In the genomic region with DNA sequence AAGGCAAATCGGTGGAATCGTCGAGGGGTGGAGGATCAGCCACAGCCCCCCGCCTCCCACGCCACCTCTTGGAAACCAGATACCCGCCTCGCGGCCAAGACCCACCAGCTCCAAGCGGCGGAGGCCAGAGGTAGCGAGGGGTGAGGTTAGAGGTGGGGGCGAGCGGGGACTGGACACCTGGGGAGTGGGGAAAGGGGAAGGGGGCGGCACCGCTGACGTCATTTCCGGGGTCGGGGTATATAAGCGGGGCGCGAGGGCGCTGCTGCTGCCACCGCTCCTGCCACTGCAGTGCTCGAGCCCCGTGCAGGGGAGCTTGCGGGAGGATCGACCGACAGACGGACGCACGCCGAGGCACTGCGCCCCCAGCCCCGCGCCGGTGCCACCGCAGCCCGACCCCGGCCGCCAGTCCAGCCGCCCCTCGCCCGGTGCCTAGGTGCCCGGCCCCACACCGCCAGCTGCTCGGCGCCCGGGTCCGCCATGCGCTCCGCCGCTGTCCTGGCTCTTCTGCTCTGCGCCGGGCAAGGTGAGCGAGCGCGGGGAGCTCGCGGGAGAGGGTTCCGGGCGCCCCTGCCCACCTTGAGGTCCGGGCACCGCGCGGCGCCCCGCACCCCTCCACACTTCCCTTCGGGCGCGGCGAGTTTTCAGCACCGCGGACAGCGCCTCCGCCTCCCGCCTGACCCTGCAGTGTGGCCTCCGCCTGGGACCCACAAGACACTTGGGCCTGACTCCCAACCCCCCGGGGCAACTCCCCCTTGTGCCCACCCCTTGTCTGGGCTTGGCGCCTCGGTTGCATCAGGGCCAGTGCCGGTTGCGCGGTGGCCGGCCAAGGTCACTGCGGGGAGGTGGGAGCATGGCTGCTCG, we compare ENCODE assay signal across 8 cellular contexts. TPM values are rescaled to one million over a fixed set of nuclear protein-coding genes. Genes with fewer than 3 reads are reported as not detected.
DNase-seq lines count a peak whose midpoint lies in the region; ATAC-seq and TF ChIP-seq lines count a peak whose summit lies in the region.

A gene with protein sequence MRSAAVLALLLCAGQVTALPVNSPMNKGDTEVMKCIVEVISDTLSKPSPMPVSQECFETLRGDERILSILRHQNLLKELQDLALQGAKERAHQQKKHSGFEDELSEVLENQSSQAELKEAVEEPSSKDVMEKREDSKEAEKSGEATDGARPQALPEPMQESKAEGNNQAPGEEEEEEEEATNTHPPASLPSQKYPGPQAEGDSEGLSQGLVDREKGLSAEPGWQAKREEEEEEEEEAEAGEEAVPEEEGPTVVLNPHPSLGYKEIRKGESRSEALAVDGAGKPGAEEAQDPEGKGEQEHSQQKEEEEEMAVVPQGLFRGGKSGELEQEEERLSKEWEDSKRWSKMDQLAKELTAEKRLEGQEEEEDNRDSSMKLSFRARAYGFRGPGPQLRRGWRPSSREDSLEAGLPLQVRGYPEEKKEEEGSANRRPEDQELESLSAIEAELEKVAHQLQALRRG (plus strand): TSS at position 268 of the 861 bp plus-strand sequence. CDS start 210 bp downstream, at position 478.

- no peak within 1 kb of the TSS for H3K27ac ChIP-seq in CD8-positive, alpha-beta T cell (ENCODE audit: low read depth, low read length)
- peak within 1 kb of the TSS in 1 of 5 donors; percentile 49 for H3K27ac ChIP-seq in adrenal gland

- H3K4me3 ChIP-seq in CD8-positive, alpha-beta T cell (ENCODE audit: low read depth, low read length) = no peak within 1 kb of the TSS
- peak within 1 kb of the TSS in 1 of 4 donors; percentile 29 for H3K4me3 ChIP-seq in adrenal gland
- peak within 1 kb of the TSS; percentile 64 for H3K4me3 ChIP-seq in iPS-15b (ENCODE audit: low read depth, low read length)

- no peak for TF ChIP-seq CTCF in CD8-positive, alpha-beta T cell (IDR thresholded peaks at IDR 0.05)
- TF ChIP-seq CTCF in adrenal gland (IDR thresholded peaks at IDR 0.05) (no peak), omental fat pad (IDR thresholded peaks at IDR 0.05) (no peak)

- no peaks in the 10 kb centered on the region for H3K9me3 ChIP-seq in CD8-positive, alpha-beta T cell (ENCODE audit: low read length)
- H3K9me3 ChIP-seq in adrenal gland (replicated peaks in 1 of 3) (no peaks in the 10 kb centered on the region), iPS-15b (ENCODE audit: control insufficient read depth, insufficient read depth, low read length) (no peaks in the 10 kb centered on the region)

- no peak within 1 kb of the TSS for H3K9ac ChIP-seq in iPS-15b (ENCODE audit: low read depth, low read length)

- H3K4me1 Mint-ChIP-seq in CD8-positive, alpha-beta T cell (ENCODE audit: low read depth) = peaks cover 4% of the 10 kb centered on the region

- H3K9me3 Mint-ChIP-seq in CD8-positive, alpha-beta T cell = no peaks in the 10 kb centered on the region

- no peak within 1 kb of the TSS for H3K27ac Mint-ChIP-seq in CD8-positive, alpha-beta T cell

- intact Hi-C loops in CD8-positive, alpha-beta T cell (cut with DNase I, micrococcal nuclease) = no loop called here
- intact Hi-C loops in adrenal gland (cut with DNase I) = no loop called here

- CTCF ChIA-PET in CD8-positive, alpha-beta T cell (lab: Charles Lee) = no interaction called here

- peak; percentile 57 for ATAC-seq in CD8-positive, alpha-beta T cell
- ATAC-seq in GM19455 (IDR thresholded peaks at IDR 0.05; ENCODE audit: unreplicated experiment) (no peak), omental fat pad (ENCODE audit: low FRiP score) (no peak)

- DNase-seq in CD8-positive, alpha-beta T cell = peak in 6 of 7 experiments; percentile 30 to 60 (median 48)
- peak; percentile 86 for DNase-seq in HuH-7 (ENCODE audit: low spot score)
- peak; percentile 59 for DNase-seq in SHP77 treated with DMSO at 0.1 percent for 48 hours (lab: John Stamatoyannopoulos, UW)
- DNase-seq in adrenal gland = peak; percentile 54 to 83 (median 67)
- DNase-seq in stimulated activated CD4-positive, alpha-beta T cell treated with anti-CD3 and anti-CD28 coated beads, Interleukin-2, amount 100 ng/mL, for 48 hours = peak; percentile 31 to 49
- no peak for DNase-seq in omental fat pad (ENCODE audit: low spot score)

- WGBS in adrenal gland, 4 donors = 4 to 9% (median 6%) methylated on average over 32 to 86 of the region's 86 CpGs

- peaks cover 11% of the 10 kb centered on the region for H3K27me3 ChIP-seq in CD8-positive, alpha-beta T cell (ENCODE audit: insufficient read depth, low read length)
- H3K27me3 ChIP-seq in adrenal gland = peaks cover 7% of the 10 kb centered on the region
- H3K27me3 ChIP-seq in iPS-15b (ENCODE audit: control insufficient read depth, insufficient read depth, low read length) = peaks cover 38% of the 10 kb centered on the region

- H3K4me1 ChIP-seq in CD8-positive, alpha-beta T cell (ENCODE audit: insufficient read depth, low read length) = no peaks in the 10 kb centered on the region
- H3K4me1 ChIP-seq in adrenal gland (replicated peaks in 1 of 2) (peaks cover 0 to 3% of the 10 kb centered on the region in 2 donors), iPS-15b (ENCODE audit: control insufficient read depth, insufficient read depth, low read length) (peaks cover 4% of the 10 kb centered on the region)

- TF ChIP-seq POLR2A in adrenal gland (IDR thresholded peaks at IDR 0.05) = peak in 1 of 2 donors; percentile 77

- H3K36me3 Mint-ChIP-seq in CD8-positive, alpha-beta T cell = no peaks in the 10 kb centered on the region

- no peak within 1 kb of the TSS for H3K4me3 Mint-ChIP-seq in CD8-positive, alpha-beta T cell

- no peaks in the 10 kb centered on the region for H3K36me3 ChIP-seq in CD8-positive, alpha-beta T cell (ENCODE audit: insufficient read depth, low read length)
- H3K36me3 ChIP-seq in adrenal gland (replicated peaks in 1 of 2) = no peaks in the 10 kb centered on the region
- H3K36me3 ChIP-seq in iPS-15b (ENCODE audit: control insufficient read depth, insufficient read depth, low read length) = no peaks in the 10 kb centered on the region

- peaks cover 30% of the 10 kb centered on the region for H3K27me3 Mint-ChIP-seq in CD8-positive, alpha-beta T cell (ENCODE audit: low read depth)

- POLR2A ChIA-PET in CD8-positive, alpha-beta T cell (lab: Charles Lee) = no interaction called here

RNA-seq across cellular contexts. Expression of the gene that starts here (rescaled TPM):
- total RNA-seq in CD8-positive, alpha-beta T cell = not detected
- total RNA-seq in adrenal gland = 1,000 to 10,000 TPM in 1 of 8 donors, 100 to 1,000 TPM in 3, 10 to 100 TPM in 2, under 1 TPM in 1, not detected in 1; 0.54 to 1,182 (median 101) TPM
- 1,000 to 10,000 TPM; 1,038 to 3,883 (median 1,069) TPM for polyA plus RNA-seq in adrenal gland
- under 1 TPM in 1 of 4 donors, not detected in 3; 0.69 TPM for total RNA-seq in omental fat pad

Comparison
In these comparisons a context has a peak if more than half of its experiments do, and no peak if none do; other contexts are left out.
1. Peak in DNase-seq and ATAC-seq in CD8-positive, alpha-beta T cell; RNA of the gene not detected or under 1 TPM.